In genomic region chr17:59004338-59005111, GRCh38 we compare ENCODE assay signal across 1 cellular context.
TF ChIP-seq lines count a peak whose summit lies in the region.

No MANE protein-coding gene starts in this region.

TF ChIP-seq in GM23338, 12 proteins besides CTCF, POLR2A, EP300 and RAD21 (continued from another document):
- no peak for TF ChIP-seq ZNF462 (CRISPR knock-in tag; IDR thresholded peaks at IDR 0.05)
- no peak for TF ChIP-seq POLR2AphosphoS5 (IDR thresholded peaks at IDR 0.05; ENCODE audit: low read depth)
- no peak for TF ChIP-seq ZNF331 (CRISPR knock-in tag; IDR thresholded peaks at IDR 0.05; ENCODE audit: low read depth)
- no peak for TF ChIP-seq NANOG (IDR thresholded peaks at IDR 0.05; ENCODE audit: borderline replicate concordance)
- no peak for TF ChIP-seq EZH2 (IDR thresholded peaks at IDR 0.05; ENCODE audit: low read depth, unreplicated experiment)
- no peak for TF ChIP-seq STAT1 (IDR thresholded peaks at IDR 0.05; ENCODE audit: unreplicated experiment)
- no peak for TF ChIP-seq EZH2phosphoT487 (IDR thresholded peaks at IDR 0.05; ENCODE audit: unreplicated experiment)
- no peak for TF ChIP-seq ETS1 (IDR thresholded peaks at IDR 0.05)
